Comparison of ENCODE assay signal across 8 cellular contexts in genomic region chr6:43308101-43308989, GRCh38. TPM values are rescaled to one million over a fixed set of nuclear protein-coding genes. Genes with fewer than 3 reads are reported as not detected.
A peak's percentile ranks its signal among the peaks of the same experiment; 100 is the strongest.
DNase-seq lines count a peak whose midpoint lies in the region; ATAC-seq, FAIRE-seq and TF ChIP-seq lines count a peak whose summit lies in the region.

A gene with protein sequence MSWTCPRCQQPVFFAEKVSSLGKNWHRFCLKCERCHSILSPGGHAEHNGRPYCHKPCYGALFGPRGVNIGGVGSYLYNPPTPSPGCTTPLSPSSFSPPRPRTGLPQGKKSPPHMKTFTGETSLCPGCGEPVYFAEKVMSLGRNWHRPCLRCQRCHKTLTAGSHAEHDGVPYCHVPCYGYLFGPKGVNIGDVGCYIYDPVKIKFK (minus strand): TSS chr6:43308826. CDS start chr6:43308792, 34 bp downstream.

- no peaks in the 10 kb centered on the region for H3K36me3 ChIP-seq in IMR-90 (ENCODE audit: control insufficient read depth, insufficient read depth, low read length)

- H3K79me1 ChIP-seq in IMR-90 (ENCODE audit: low read depth in 1 of 2, low read length in 2 of 2) = no peaks in the 10 kb centered on the region

- H3K23ac ChIP-seq in IMR-90 (ENCODE audit: low read depth, low read length) = peak within 1 kb of the TSS; percentile 76; the same call in 1 of the 2 replicates

- H2AK5ac ChIP-seq in IMR-90 (ENCODE audit: low read depth, low read length) = no peak within 1 kb of the TSS

- peak within 1 kb of the TSS; percentile 14; the same call in 1 of the 2 replicates for H3K4me3 ChIP-seq in IMR-90 (ENCODE audit: insufficient read depth, low read depth, low read length)

- H3K4ac ChIP-seq in IMR-90 (ENCODE audit: low read depth, low read length) = no peak within 1 kb of the TSS

- no peak within 1 kb of the TSS for H4K91ac ChIP-seq in IMR-90 (ENCODE audit: insufficient read depth, low read depth, low read length)

- H3K4me2 ChIP-seq in IMR-90 (ENCODE audit: low read depth, low read length) = peak within 1 kb of the TSS; percentile 68

- H2AK9ac ChIP-seq in IMR-90 (replicated peaks; ENCODE audit: low read depth, low read length, poor library complexity) = no peak within 1 kb of the TSS

- H3K9ac ChIP-seq in IMR-90 (ENCODE audit: low read depth, low read length) = no peak within 1 kb of the TSS

- H3K9me3 Mint-ChIP-seq in activated CD4-positive, alpha-beta T cell treated with anti-CD3 and anti-CD28 coated beads for 36 hours (ENCODE audit: low read depth) = no peaks in the 10 kb centered on the region
- H3K9me3 Mint-ChIP-seq in mesothelial cell of epicardium = no peaks in the 10 kb centered on the region

- H2BK15ac ChIP-seq in IMR-90 (ENCODE audit: low read depth, low read length) = no peak within 1 kb of the TSS

- intact Hi-C loops in IMR-90 (cut with micrococcal nuclease) = no loop called here
- intact Hi-C loops in activated CD4-positive, alpha-beta T cell treated with anti-CD3 and anti-CD28 coated beads for 36 hours (cut with DNase I, micrococcal nuclease) = loop anchor here in 1 of 2 experiments (1.0 to 2.0 kb wide), 2 partner anchors 60 to 90 kb away; partner anchors contain the start of gene ZNF318

- FAIRE-seq in urothelium cell line (lab: Jason Lieb, UNC) = no peak

- H3K27me3 Mint-ChIP-seq in activated CD4-positive, alpha-beta T cell treated with anti-CD3 and anti-CD28 coated beads for 36 hours = no peaks in the 10 kb centered on the region
- H3K27me3 Mint-ChIP-seq in mesothelial cell of epicardium (ENCODE audit: low read depth) = peaks cover 19% of the 10 kb centered on the region

- no peak for TF ChIP-seq RAD21 in IMR-90 (IDR thresholded peaks at IDR 0.05; ENCODE audit: low read length)

- no peak within 1 kb of the TSS for H2BK5ac ChIP-seq in IMR-90 (ENCODE audit: low read depth, low read length, poor library complexity, severe bottlenecking)

- no peaks in the 10 kb centered on the region for H3K9me3 ChIP-seq in IMR-90 (ENCODE audit: control insufficient read depth, insufficient read depth, low read length)

- no peak within 1 kb of the TSS for H3K27ac ChIP-seq in IMR-90 (ENCODE audit: insufficient read depth, low read length)

- DNase-seq in NCI-H510A treated with DMSO at 0.1 percent for 48 hours (lab: John Stamatoyannopoulos, UW) = peak; percentile 27
- no peak for DNase-seq in NCI-H510A (lab: John Stamatoyannopoulos, UW)
- DNase-seq in IMR-90 = no peak
- peak; percentile 74 for DNase-seq in activated CD4-positive, alpha-beta T cell treated with anti-CD3 and anti-CD28 coated beads for 36 hours
- DNase-seq in effector CD8-positive, alpha-beta T cell (lab: John Stamatoyannopoulos, UW) = peak; percentile 12
- peak in 1 of 2 experiments; percentile 52 for DNase-seq in mesothelial cell of epicardium (ENCODE audit: low spot score in 2 of 2, unreplicated experiment in 2 of 2)
- peak; percentile 11 to 53 (median 38) for DNase-seq in stimulated activated naive CD4-positive, alpha-beta T cell (lab: John Stamatoyannopoulos, UW)
- DNase-seq in urothelium cell line (ENCODE audit: low spot score) = no peak

- no peak within 1 kb of the TSS for H3K18ac ChIP-seq in IMR-90 (ENCODE audit: low read depth, low read length)

- H4K20me1 ChIP-seq in IMR-90 (ENCODE audit: insufficient read depth, low read length) = no peaks in the 10 kb centered on the region; the same call in 1 of the 2 replicates

- no peaks in the 10 kb centered on the region for H3K36me3 Mint-ChIP-seq in activated CD4-positive, alpha-beta T cell treated with anti-CD3 and anti-CD28 coated beads for 36 hours (ENCODE audit: low read depth)
- H3K36me3 Mint-ChIP-seq in mesothelial cell of epicardium = no peaks in the 10 kb centered on the region

- no peak within 1 kb of the TSS for H4K5ac ChIP-seq in IMR-90 (ENCODE audit: low read depth, low read length)

- no peak within 1 kb of the TSS for H4K8ac ChIP-seq in IMR-90 (ENCODE audit: low read depth in 2 of 2, low read length in 2 of 2)

- 16% methylated on average over 7 of the region's 39 CpGs; no CpG with 5 or more reads in 1 of the 2 experiments for WGBS in IMR-90 (ENCODE audit: extremely low coverage in 2 of 2, insufficient read length in 1 of 2), 2 experiments

- CTCF ChIA-PET in IMR-90 (lab: Yijun Ruan, JAX) = interaction anchor here (0.9 to 1.0 kb wide), 2 partner anchors 20 to 52 kb away, joined by 3 to 4 read pairs; no protein-coding TSS in a partner anchor
- CTCF ChIA-PET in activated CD4-positive, alpha-beta T cell treated with anti-CD3 and anti-CD28 coated beads for 36 hours (lab: Charles Lee) = interaction anchor here (0.6 to 2.4 kb wide), 21 partner anchors 8 to 200 kb away, joined by 3 to 9 read pairs (median 3); partner anchors contain the start of genes DLK2, DNPH1 and TJAP1

- no peak within 1 kb of the TSS for H2BK20ac ChIP-seq in IMR-90 (ENCODE audit: low read depth, low read length)

- peak within 1 kb of the TSS; percentile 59 for H3K27ac Mint-ChIP-seq in activated CD4-positive, alpha-beta T cell treated with anti-CD3 and anti-CD28 coated beads for 36 hours
- H3K27ac Mint-ChIP-seq in mesothelial cell of epicardium = no peak within 1 kb of the TSS

- TF ChIP-seq POLR2A in IMR-90 (IDR thresholded peaks at IDR 0.05; ENCODE audit: low read depth, low read length) = no peak

- H3K4me1 Mint-ChIP-seq in activated CD4-positive, alpha-beta T cell treated with anti-CD3 and anti-CD28 coated beads for 36 hours = peaks cover 3% of the 10 kb centered on the region
- H3K4me1 Mint-ChIP-seq in mesothelial cell of epicardium = peaks cover 9% of the 10 kb centered on the region

- H3K27me3 ChIP-seq in IMR-90 (ENCODE audit: control insufficient read depth, insufficient read depth, low read length) = peaks cover 46% of the 10 kb centered on the region

- peak; percentile 82 for ATAC-seq in IMR-90 (ENCODE audit: low read depth)
- ATAC-seq in activated CD4-positive, alpha-beta T cell treated with anti-CD3 and anti-CD28 coated beads for 36 hours = peak; percentile 91

- peak within 1 kb of the TSS; percentile 82 for H2AFZ ChIP-seq in IMR-90 (replicated peaks; ENCODE audit: low read length, poor library complexity)

- POLR2A ChIA-PET in IMR-90 (lab: Charles Lee; ENCODE audit: unreplicated experiment) = no interaction called here
- POLR2A ChIA-PET in activated CD4-positive, alpha-beta T cell treated with anti-CD3 and anti-CD28 coated beads for 36 hours (lab: Charles Lee) = no interaction called here

- H3K14ac ChIP-seq in IMR-90 (replicated peaks; ENCODE audit: low read depth, low read length) = no peak within 1 kb of the TSS

- dilution Hi-C loops in IMR-90 (cut with HindIII; ENCODE audit: low sequenced_read_pairs, unreplicated experiment) = no loop called here

- 0 out of 2 replicates have a peak, but pooled peaks have one; percentile 15 for TF ChIP-seq CTCF in IMR-90 (conservative IDR thresholded peaks at IDR 0.05; ENCODE audit: low read depth, low read length)
- TF ChIP-seq CTCF in mesothelial cell of epicardium (IDR thresholded peaks at IDR 0.05; ENCODE audit: unreplicated experiment) = no peak

- H3K56ac ChIP-seq in IMR-90 (ENCODE audit: extremely low read depth, insufficient read depth, low read length) = no peak within 1 kb of the TSS

- no peak within 1 kb of the TSS for H2BK120ac ChIP-seq in IMR-90 (ENCODE audit: low read depth, low read length)

- H3K4me1 ChIP-seq in IMR-90 (ENCODE audit: control insufficient read depth, insufficient read depth, low read length) = no peaks in the 10 kb centered on the region; the same call in 1 of the 2 replicates

- BruUV-seq in IMR-90 (replicated peaks; lab: Mats Ljungman, UMichigan) = no TSS peak

- peak within 1 kb of the TSS; percentile 73 for H3K4me3 Mint-ChIP-seq in activated CD4-positive, alpha-beta T cell treated with anti-CD3 and anti-CD28 coated beads for 36 hours
- H3K4me3 Mint-ChIP-seq in mesothelial cell of epicardium = peak within 1 kb of the TSS; percentile 68

- in situ Hi-C loops in IMR-90 (cut with MboI; ENCODE audit: low sequenced_read_pairs) = no loop called here

- H3K9me1 ChIP-seq in IMR-90 (ENCODE audit: insufficient read depth, low read length) = no peaks in the 10 kb centered on the region

TF ChIP-seq in IMR-90, 13 proteins besides CTCF, POLR2A, EP300 and RAD21:
- TF ChIP-seq RCOR1 (IDR thresholded peaks at IDR 0.05; ENCODE audit: insufficient replicate concordance, low read length) (no peak), BHLHE40 (IDR thresholded peaks at IDR 0.05; ENCODE audit: low read depth, low read length) (no peak)

RNA-seq across cellular contexts. Expression of the gene that starts here (rescaled TPM):
- not detected in 2 replicates for total RNA-seq in IMR-90 (2012; rRNA removed)
- not detected in 2 replicates for polyA plus RNA-seq in IMR-90 (2012; rRNA removed)
- polyA plus RNA-seq in IMR-90 (2012; cell fraction: cytosol; rRNA removed) = not detected in 2 replicates
- 0.13 and 0.55 TPM in 2 replicates for polyA plus RNA-seq in IMR-90 (2012; cell fraction: nucleus; rRNA removed; ENCODE audit: low replicate concordance)
- total RNA-seq in activated CD4-positive, alpha-beta T cell treated with anti-CD3 and anti-CD28 coated beads for 36 hours = 1 to 10 TPM; 1.6 to 1.8 TPM
- 2.2 to 3.4 TPM (median 2.9 TPM) in 3 replicates for total RNA-seq in mesothelial cell of epicardium

Comparison
In these comparisons a context has a peak if more than half of its experiments do, and no peak if none do; other contexts are left out.
1. DNase-seq: peak in NCI-H510A treated with DMSO at 0.1 percent for 48 hours (single experiment), activated CD4-positive, alpha-beta T cell treated with anti-CD3 and anti-CD28 coated beads for 36 hours (single experiment), effector CD8-positive, alpha-beta T cell (single experiment) and stimulated activated naive CD4-positive, alpha-beta T cell (6 of 6); none in NCI-H510A (single experiment), IMR-90 (single experiment) and urothelium cell line (single experiment).
2. Peak in ATAC-seq, H3K4me3 ChIP-seq and H3K4me2 ChIP-seq in IMR-90; RNA of the gene not detected or under 1 TPM.